Comparison of ENCODE assay signal across 19 cellular contexts in the genomic region with DNA sequence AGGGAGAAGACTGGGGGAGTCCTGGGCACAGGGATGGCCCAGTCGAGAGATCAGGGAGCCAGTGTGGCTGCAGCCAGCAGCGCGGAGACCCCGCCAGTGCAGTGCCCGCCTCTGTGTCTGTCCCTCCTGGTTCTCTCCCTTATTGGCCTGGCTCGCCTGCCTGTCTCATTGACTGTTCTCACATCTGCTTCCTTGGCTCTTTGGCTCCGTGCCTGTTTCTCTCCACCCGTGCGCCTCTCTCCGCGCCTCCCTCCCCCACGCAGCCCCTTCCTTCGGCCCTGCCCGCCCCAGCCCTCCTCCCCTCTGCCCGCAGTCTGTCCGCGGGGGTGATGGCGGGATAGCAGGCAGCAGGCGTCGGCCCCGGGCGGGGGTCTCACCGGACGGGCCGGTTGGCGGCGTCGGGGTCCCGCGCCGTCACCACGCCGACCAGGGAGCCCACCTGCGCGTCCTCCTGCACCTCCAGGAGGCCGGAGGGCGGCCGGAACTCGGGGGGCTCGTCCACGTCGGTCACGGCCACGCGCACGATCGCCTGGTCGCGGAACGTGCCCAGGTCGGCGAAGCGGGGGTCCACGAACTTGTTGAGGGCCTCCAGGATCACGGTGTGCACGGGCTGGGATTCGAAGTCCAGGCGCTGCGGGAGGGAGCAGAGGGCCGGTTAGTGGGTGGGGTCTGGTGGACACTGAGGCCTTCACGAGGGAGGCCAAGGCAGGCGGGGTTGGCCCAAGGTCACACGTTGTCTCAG.
DNase-seq lines count a peak whose midpoint lies in the region; FAIRE-seq and TF ChIP-seq lines count a peak whose summit lies in the region.
"Had no signal": no experiment of that assay in that cellular context is flagged by ENCODE, and none has a peak within 500 bp of the region (broad histone marks: within the 10 kb centered on the region; RNA-seq: fewer than 3 reads in every experiment).

No MANE protein-coding gene starts in this region.

- H3K4me1 ChIP-seq in BE2C: peaks cover 11% of the 10 kb centered on the region
- peaks cover 14% of the 10 kb centered on the region for H3K4me1 ChIP-seq in effector memory CD4-positive, alpha-beta T cell (ENCODE audit: control insufficient read depth, insufficient read depth, low read length, poor library complexity, severe bottlenecking)

- peaks cover 4% of the 10 kb centered on the region for H3K9me3 Mint-ChIP-seq in glutamatergic neuron (ENCODE audit: unreplicated experiment)
- no peaks in the 10 kb centered on the region for H3K9me3 Mint-ChIP-seq in progenitor cell of endocrine pancreas (ENCODE audit: low read depth)
- H3K9me3 Mint-ChIP-seq: CD4-positive, alpha-beta memory T cell; T-helper 1 cell treated with Interleukin-12 subunit alpha and Interleukin-12 subunit beta and Interleukin-4 antibody, amounts not matched to agents 30 μg/mL and 1 μg/mL, for 36 hours had no signal

- H3K4me1 Mint-ChIP-seq in glutamatergic neuron (ENCODE audit: low read depth, unreplicated experiment) (peaks cover 46% of the 10 kb centered on the region), progenitor cell of endocrine pancreas (ENCODE audit: low read depth) (no peaks in the 10 kb centered on the region)

- no peaks in the 10 kb centered on the region for H3K36me3 ChIP-seq in BE2C
- H3K36me3 ChIP-seq in effector memory CD4-positive, alpha-beta T cell (ENCODE audit: control insufficient read depth, insufficient read depth, low read length): no peaks in the 10 kb centered on the region

- no peaks in the 10 kb centered on the region for H3K9me3 ChIP-seq in BE2C
- no peaks in the 10 kb centered on the region for H3K9me3 ChIP-seq in effector memory CD4-positive, alpha-beta T cell (ENCODE audit: control insufficient read depth, low read length)

- no peaks in the 10 kb centered on the region for H3K27me3 ChIP-seq in BE2C
- H3K27me3 ChIP-seq in effector memory CD4-positive, alpha-beta T cell (replicated peaks; ENCODE audit: control insufficient read depth, insufficient read depth, low read length, poor library complexity, severe bottlenecking): peaks cover 2% of the 10 kb centered on the region

- no peak for TF ChIP-seq CTCF in BE2C (IDR thresholded peaks at IDR 0.05; ENCODE audit: low read depth, low read length)
- TF ChIP-seq CTCF in glutamatergic neuron (IDR thresholded peaks at IDR 0.05; ENCODE audit: partially characterized antibody, unreplicated experiment): no peak
- no peak for TF ChIP-seq CTCF in progenitor cell of endocrine pancreas (IDR thresholded peaks at IDR 0.05; ENCODE audit: unreplicated experiment)

- peaks cover 5% of the 10 kb centered on the region for H3K36me3 Mint-ChIP-seq in glutamatergic neuron (ENCODE audit: unreplicated experiment)
- no peaks in the 10 kb centered on the region for H3K36me3 Mint-ChIP-seq in progenitor cell of endocrine pancreas (ENCODE audit: insufficient read depth)
- H3K36me3 Mint-ChIP-seq: CD4-positive, alpha-beta memory T cell had no signal

- H3K4me3 Mint-ChIP-seq in glutamatergic neuron (ENCODE audit: unreplicated experiment) (no peak overlapping the region), progenitor cell of endocrine pancreas (ENCODE audit: low read depth) (no peak overlapping the region)
- H3K4me3 Mint-ChIP-seq: B cell; CD4-positive, alpha-beta memory T cell; T-helper 1 cell treated with Interleukin-12 subunit alpha and Interleukin-12 subunit beta and Interleukin-4 antibody, amounts not matched to agents 30 μg/mL and 1 μg/mL, for 36 hours had no signal

- DNase-seq in BE2C (peak; percentile 90), HTR-8/SVneo (ENCODE audit: insufficient read length, low spot score) (no peak), NCI-H82 (lab: John Stamatoyannopoulos, UW) (peak; percentile 78), glutamatergic neuron (peak; percentile 43), progenitor cell of endocrine pancreas (ENCODE audit: low spot score, unreplicated experiment) (no peak), GM19239 (ENCODE audit: insufficient read length, low spot score) (no peak)
- DNase-seq in activated CD4-positive, alpha-beta T cell treated with anti-CD3 and anti-CD28 coated beads, Interleukin-2, amount 50 U/mL, for 48 hours: no peak
- DNase-seq in effector memory CD4-positive, alpha-beta T cell: no peak
- DNase-seq: ACHN; CD4-positive, alpha-beta memory T cell; GF-D8; GOT3; MM.1S; NCI-H1417; NCI-H2081; NCI-H510A; NK-92 treated with Interleukin-12 subunit alpha and Interleukin-12 subunit beta, amount 100 ng/mL, for 24 hours had no signal

- H3K27ac Mint-ChIP-seq in glutamatergic neuron (ENCODE audit: unreplicated experiment): no peak overlapping the region
- no peak overlapping the region for H3K27ac Mint-ChIP-seq in progenitor cell of endocrine pancreas
- H3K27ac Mint-ChIP-seq: B cell; T-helper 1 cell treated with Interleukin-12 subunit alpha and Interleukin-12 subunit beta and Interleukin-4 antibody, amounts not matched to agents 30 μg/mL and 1 μg/mL, for 36 hours had no signal

- peak; percentile 80 for FAIRE-seq in HTR-8/SVneo (lab: Jason Lieb, UNC)
- FAIRE-seq in GM19239 (lab: Jason Lieb, UNC): no peak

- no peak overlapping the region for H3K27ac ChIP-seq in effector memory CD4-positive, alpha-beta T cell (ENCODE audit: insufficient read depth, low read length, poor library complexity, severe bottlenecking)

- peak overlapping the region; percentile 11; the same call in 1 of the 2 replicates for H3K4me3 ChIP-seq in BE2C (ENCODE audit: low read depth, low read length)
- no peak overlapping the region for H3K4me3 ChIP-seq in effector memory CD4-positive, alpha-beta T cell (ENCODE audit: insufficient read depth, low read depth, low read length, poor library complexity, severe bottlenecking)

- H3K27me3 Mint-ChIP-seq in glutamatergic neuron (ENCODE audit: unreplicated experiment) (peaks cover 12% of the 10 kb centered on the region), progenitor cell of endocrine pancreas (peaks cover 43% of the 10 kb centered on the region)

Comparison
In these comparisons a context has a peak if more than half of its experiments do, and no peak if none do; other contexts are left out.
1. DNase-seq: peak in BE2C (single experiment), NCI-H82 (single experiment) and glutamatergic neuron (single experiment); none in HTR-8/SVneo (single experiment), progenitor cell of endocrine pancreas (single experiment), activated CD4-positive, alpha-beta T cell treated with anti-CD3 and anti-CD28 coated beads, Interleukin-2, amount 50 U/mL, for 48 hours (0 of 2), effector memory CD4-positive, alpha-beta T cell (0 of 3) and GM19239 (single experiment).